In the genomic region with DNA sequence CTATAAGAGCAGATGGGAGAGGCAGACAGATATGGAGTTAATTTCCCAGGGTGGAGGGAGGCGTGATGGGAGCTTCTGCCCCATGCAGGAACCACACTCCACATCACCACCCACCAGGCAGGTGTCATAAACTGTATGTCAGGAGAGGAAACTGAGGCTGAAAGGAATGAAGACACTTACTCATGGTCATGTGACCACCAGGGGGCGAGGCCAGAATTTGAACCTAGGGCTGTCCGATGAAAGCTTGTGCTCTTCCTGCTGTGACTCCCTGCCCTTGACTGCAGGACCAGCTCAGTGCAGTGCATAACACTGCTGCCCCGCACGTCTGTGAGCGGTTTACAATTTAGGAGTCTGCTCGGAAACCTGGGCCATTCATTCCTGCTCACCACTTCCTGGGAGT, we compare ENCODE assay signal across 11 cellular contexts. TPM values are rescaled to one million over a fixed set of nuclear protein-coding genes. Genes with fewer than 3 reads are reported as not detected.
A peak's percentile ranks its signal among the peaks of the same experiment; 100 is the strongest.
DNase-seq lines count a peak whose midpoint lies in the region; ATAC-seq lines count a peak whose summit lies in the region.
"Had no signal": no experiment of that assay in that cellular context is flagged by ENCODE, and none has a peak within 500 bp of the region (broad histone marks: within the 10 kb centered on the region; RNA-seq: fewer than 3 reads in every experiment).

No MANE protein-coding gene starts in this region.

- peak overlapping the region; percentile 9 for H3K27ac Mint-ChIP-seq in T-helper 17 cell
- H3K27ac Mint-ChIP-seq in activated naive CD8-positive, alpha-beta T cell treated with anti-CD3 and anti-CD28 coated beads, Interleukin-2, amount 50 U/mL, for 24 hours: peak overlapping the region; percentile 46

- no peaks in the 10 kb centered on the region for H3K9me3 ChIP-seq in T-helper 17 cell (ENCODE audit: control insufficient read depth, low read length, poor library complexity, severe bottlenecking)

- H3K36me3 Mint-ChIP-seq in T-helper 17 cell (ENCODE audit: low read depth): peaks cover under 1% of the 10 kb centered on the region
- H3K36me3 Mint-ChIP-seq in activated naive CD8-positive, alpha-beta T cell treated with anti-CD3 and anti-CD28 coated beads, Interleukin-2, amount 50 U/mL, for 24 hours (ENCODE audit: low read depth): peaks cover 62% of the 10 kb centered on the region

- DNase-seq in activated naive CD4-positive, alpha-beta T cell treated with Interleukin-2 at 50 U/mL for 16 hours: peak; percentile 23
- no peak for DNase-seq in activated naive CD4-positive, alpha-beta T cell treated with anti-CD3 and anti-CD28 coated beads, Interleukin-2, amount 50 U/mL, for 16 hours
- peak in 1 of 3 donors; percentile 18 for DNase-seq in T-helper 17 cell
- DNase-seq in activated naive CD8-positive, alpha-beta T cell treated with anti-CD3 and anti-CD28 coated beads, Interleukin-2, amount 50 U/mL, for 24 hours: no peak
- DNase-seq in stimulated activated CD8-positive, alpha-beta memory T cell treated with anti-CD3 and anti-CD28 coated beads, Interleukin-4, amount 100 ng/mL, for 48 hours: peak; percentile 35
- DNase-seq in central memory CD4-positive, alpha-beta T cell: no peak
- DNase-seq: EL, NCI-H2107 had no signal

- no peak overlapping the region for H3K4me3 Mint-ChIP-seq in T-helper 17 cell
- H3K4me3 Mint-ChIP-seq in activated naive CD8-positive, alpha-beta T cell treated with anti-CD3 and anti-CD28 coated beads, Interleukin-2, amount 50 U/mL, for 24 hours: no peak overlapping the region

- no peaks in the 10 kb centered on the region for H3K27me3 Mint-ChIP-seq in T-helper 17 cell
- H3K27me3 Mint-ChIP-seq in activated naive CD8-positive, alpha-beta T cell treated with anti-CD3 and anti-CD28 coated beads, Interleukin-2, amount 50 U/mL, for 24 hours: no peaks in the 10 kb centered on the region

- peaks cover 23% of the 10 kb centered on the region for H3K4me1 Mint-ChIP-seq in T-helper 17 cell
- peaks cover 2% of the 10 kb centered on the region for H3K4me1 Mint-ChIP-seq in activated naive CD8-positive, alpha-beta T cell treated with anti-CD3 and anti-CD28 coated beads, Interleukin-2, amount 50 U/mL, for 24 hours

- no peak for ATAC-seq in T-helper 17 cell
- ATAC-seq in activated naive CD8-positive, alpha-beta T cell treated with anti-CD3 and anti-CD28 coated beads, Interleukin-2, amount 50 U/mL, for 24 hours: no peak
- no peak for ATAC-seq in GM21737 (IDR thresholded peaks at IDR 0.05; ENCODE audit: unreplicated experiment)
- ATAC-seq in GM18498 (IDR thresholded peaks at IDR 0.05; ENCODE audit: unreplicated experiment): no peak

- H3K9me3 Mint-ChIP-seq in activated naive CD8-positive, alpha-beta T cell treated with anti-CD3 and anti-CD28 coated beads, Interleukin-2, amount 50 U/mL, for 24 hours: no peaks in the 10 kb centered on the region

RNA-seq across cellular contexts. Expression of gene NUP210, which starts 28.8 kb away (rescaled TPM):
- 100 to 1,000 TPM; 125 to 137 TPM for total RNA-seq in T-helper 17 cell
- total RNA-seq: myocyte had no signal

Comparison
In these comparisons a context has a peak if more than half of its experiments do, and no peak if none do; other contexts are left out.
1. DNase-seq: peak in activated naive CD4-positive, alpha-beta T cell treated with Interleukin-2 at 50 U/mL for 16 hours (single experiment) and stimulated activated CD8-positive, alpha-beta memory T cell treated with anti-CD3 and anti-CD28 coated beads, Interleukin-4, amount 100 ng/mL, for 48 hours (single experiment); none in activated naive CD4-positive, alpha-beta T cell treated with anti-CD3 and anti-CD28 coated beads, Interleukin-2, amount 50 U/mL, for 16 hours (single experiment), activated naive CD8-positive, alpha-beta T cell treated with anti-CD3 and anti-CD28 coated beads, Interleukin-2, amount 50 U/mL, for 24 hours (single experiment) and central memory CD4-positive, alpha-beta T cell (single experiment).